In the genomic region with DNA sequence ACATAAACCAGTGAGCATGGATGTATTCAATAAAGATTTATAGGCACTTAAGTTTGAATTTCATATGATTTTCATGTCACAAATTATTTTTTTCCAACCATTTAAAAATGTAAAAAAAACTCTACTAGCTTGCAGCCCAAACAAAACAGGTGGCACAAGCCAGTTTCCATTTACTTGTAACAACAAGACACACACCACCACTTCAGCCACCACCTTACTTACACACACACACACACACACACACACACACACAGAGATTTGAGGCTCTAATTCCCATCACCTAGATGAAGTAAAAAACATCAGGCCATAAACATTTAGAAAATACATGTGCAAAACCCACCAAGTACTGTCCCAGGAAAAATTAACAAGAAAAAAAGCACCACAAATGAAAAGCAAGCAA, we compare ENCODE assay signal across 29 cellular contexts.
"Had no signal": no experiment of that assay in that cellular context is flagged by ENCODE, and none has a peak within 500 bp of the region (broad histone marks: within the 10 kb centered on the region; RNA-seq: fewer than 3 reads in every experiment).

No MANE protein-coding gene starts in this region.

- H3K27ac Mint-ChIP-seq: nephron progenitor cell; stimulated activated naive CD8-positive, alpha-beta T cell treated with anti-CD3 and anti-CD28 coated beads, Interleukin-15, Interleukin-2, amounts not matched to agents 100 ng/mL and 50 ng/mL, for 24 hours; type B pancreatic cell had no signal

- H3K9me3 Mint-ChIP-seq: immature natural killer cell; naive B cell; natural killer cell; stimulated activated naive CD8-positive, alpha-beta T cell treated with anti-CD3 and anti-CD28 coated beads, Interleukin-15, Interleukin-2, amounts not matched to agents 100 ng/mL and 50 ng/mL, for 24 hours; type B pancreatic cell had no signal

- ATAC-seq: left colon, left lung, lower lobe of right lung, natural killer cell, pancreas, right cardiac atrium, sciatic nerve had no signal

- H3K36me3 Mint-ChIP-seq: natural killer cell had no signal

- H3K9me3 ChIP-seq: left lung, lower lobe of right lung, pancreas, prostate gland, suprapubic skin, thoracic aorta, tibial nerve, uterus had no signal

- H3K4me1 ChIP-seq: left lung, pancreas, prostate gland, suprapubic skin, uterus had no signal

- H3K36me3 ChIP-seq: left lung, lower lobe of right lung, pancreas, prostate gland, suprapubic skin, thoracic aorta, uterus had no signal

- H3K4me3 ChIP-seq: left lung, lower lobe of right lung, pancreas, prostate gland, skin epidermis, suprapubic skin, thoracic aorta, tibial nerve, uterus had no signal

- H3K27ac ChIP-seq: left lung, lower lobe of right lung, pancreas, prostate gland, skin epidermis, suprapubic skin, thoracic aorta, tibial nerve, uterus had no signal

- H3K4me1 Mint-ChIP-seq: nephron progenitor cell had no signal

- DNase-seq: hypothalamus; immature natural killer cell; kidney; left colon; left lung; lower lobe of right lung; mammary epithelial cell; mesenchymal stem cell; naive B cell; natural killer cell; nephron progenitor cell; pancreas; posterior cingulate gyrus; retina; right cardiac atrium; stimulated activated CD4-positive, alpha-beta T cell treated with anti-CD3 and anti-CD28 coated beads, Interleukin-12 subunit alpha, Interleukin-12 subunit beta, amount 100 ng/mL, for 4 hours; stimulated activated CD4-positive, alpha-beta T cell treated with anti-CD3 and anti-CD28 coated beads, Interleukin-15, amount 100 ng/mL, for 24 hours; stimulated activated CD4-positive, alpha-beta T cell treated with anti-CD3 and anti-CD28 coated beads, Interleukin-2, amount 100 ng/mL, for 24 hours; stimulated activated CD4-positive, alpha-beta T cell treated with anti-CD3 and anti-CD28 coated beads, Interleukin-4, amount 100 ng/mL, for 1 hour; stimulated activated naive CD4-positive, alpha-beta T cell; uterus had no signal

- H3K4me3 Mint-ChIP-seq: immature natural killer cell; naive B cell; natural killer cell; nephron progenitor cell; stimulated activated naive CD8-positive, alpha-beta T cell treated with anti-CD3 and anti-CD28 coated beads, Interleukin-15, Interleukin-2, amounts not matched to agents 100 ng/mL and 50 ng/mL, for 24 hours; type B pancreatic cell had no signal

- H3K27me3 Mint-ChIP-seq: naive B cell; stimulated activated naive CD8-positive, alpha-beta T cell treated with anti-CD3 and anti-CD28 coated beads, Interleukin-15, Interleukin-2, amounts not matched to agents 100 ng/mL and 50 ng/mL, for 24 hours; type B pancreatic cell had no signal

- H3K27me3 ChIP-seq: left lung, pancreas, suprapubic skin, tibial nerve, uterus had no signal
